In the genomic region with DNA sequence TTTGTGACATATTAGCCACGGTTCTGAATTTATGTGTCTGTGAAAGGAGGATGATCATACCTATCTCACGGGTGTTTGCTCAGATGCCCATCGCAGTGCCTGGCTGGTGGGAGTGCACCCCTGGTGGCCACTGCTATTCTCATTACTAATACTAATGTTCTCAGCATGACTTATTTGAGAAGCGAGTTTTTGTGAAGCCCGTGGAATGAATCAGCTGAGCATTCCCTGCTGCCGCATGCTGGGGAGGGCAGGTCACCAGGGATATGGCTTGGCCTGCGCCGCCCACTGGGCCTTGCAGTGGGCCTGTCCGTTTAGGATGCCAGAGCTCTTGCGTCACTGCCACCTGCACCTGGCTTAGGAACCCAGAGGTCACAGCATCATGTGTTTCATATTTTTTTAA, we compare ENCODE assay signal across 12 cellular contexts. TPM values are rescaled to one million over a fixed set of nuclear protein-coding genes. Genes with fewer than 3 reads are reported as not detected.
A peak's percentile ranks its signal among the peaks of the same experiment; 100 is the strongest.
DNase-seq lines count a peak whose midpoint lies in the region; TF ChIP-seq lines count a peak whose summit lies in the region.
"Had no signal": no experiment of that assay in that cellular context is flagged by ENCODE, and none has a peak within 500 bp of the region (broad histone marks: within the 10 kb centered on the region; RNA-seq: fewer than 3 reads in every experiment).

No MANE protein-coding gene starts in this region.

- H3K4me1 ChIP-seq in hepatocyte (ENCODE audit: insufficient read depth) = no peaks in the 10 kb centered on the region
- H3K4me1 ChIP-seq in effector memory CD4-positive, alpha-beta T cell (ENCODE audit: control insufficient read depth, insufficient read depth, low read length, poor library complexity, severe bottlenecking) = no peaks in the 10 kb centered on the region
- H3K4me1 ChIP-seq: body of pancreas had no signal

- H3K9me2 ChIP-seq in hepatocyte (replicated peaks; ENCODE audit: insufficient read depth) = no peaks in the 10 kb centered on the region

- TF ChIP-seq CTCF in GM12874 (IDR thresholded peaks at IDR 0.05; ENCODE audit: insufficient read depth, low read depth, low read length) = peak; percentile 38; the same call in 1 of the 2 replicates
- TF ChIP-seq CTCF in hepatocyte (IDR thresholded peaks at IDR 0.05; ENCODE audit: poor library complexity) = peak; percentile 10

- H3K4me3 ChIP-seq in hepatocyte = no peak overlapping the region
- H3K4me3 ChIP-seq in effector memory CD4-positive, alpha-beta T cell (ENCODE audit: insufficient read depth, low read depth, low read length, poor library complexity, severe bottlenecking) = no peak overlapping the region
- H3K4me3 ChIP-seq: body of pancreas had no signal

- no peaks in the 10 kb centered on the region for H4K20me1 ChIP-seq in hepatocyte (ENCODE audit: insufficient read depth, poor library complexity, severe bottlenecking)

- H3K9me3 ChIP-seq in hepatocyte (ENCODE audit: low read depth) = no peaks in the 10 kb centered on the region
- no peaks in the 10 kb centered on the region for H3K9me3 ChIP-seq in effector memory CD4-positive, alpha-beta T cell (ENCODE audit: control insufficient read depth, low read length)
- H3K9me3 ChIP-seq: body of pancreas had no signal

- H3K27me3 ChIP-seq in hepatocyte = no peaks in the 10 kb centered on the region
- H3K27me3 ChIP-seq in effector memory CD4-positive, alpha-beta T cell (replicated peaks; ENCODE audit: control insufficient read depth, insufficient read depth, low read length, poor library complexity, severe bottlenecking) = no peaks in the 10 kb centered on the region
- H3K27me3 ChIP-seq: body of pancreas had no signal

- no peak overlapping the region for H2AFZ ChIP-seq in hepatocyte

- H3K27ac ChIP-seq in hepatocyte = no peak overlapping the region
- H3K27ac ChIP-seq in effector memory CD4-positive, alpha-beta T cell (ENCODE audit: insufficient read depth, low read length, poor library complexity, severe bottlenecking) = no peak overlapping the region
- H3K27ac ChIP-seq: body of pancreas had no signal

- whole genome bisulfite sequencing in hepatocyte (ENCODE audit: low lambda C conversion rate, missing lambda C conversion rate) = 92% methylated on average over 10 of the region's 10 CpGs

- no peak overlapping the region for H3K4me2 ChIP-seq in hepatocyte

- peaks cover 2% of the 10 kb centered on the region for H3K79me2 ChIP-seq in hepatocyte

- peaks cover 9% of the 10 kb centered on the region for H3K36me3 ChIP-seq in hepatocyte (replicated peaks; ENCODE audit: insufficient read depth, low read depth)
- H3K36me3 ChIP-seq in effector memory CD4-positive, alpha-beta T cell (ENCODE audit: control insufficient read depth, insufficient read depth, low read length) = no peaks in the 10 kb centered on the region

- DNase-seq in AG08395 (ENCODE audit: low spot score) (peak; percentile 89), amniotic stem cell (lab: John Stamatoyannopoulos, UW) (peak; percentile 88), hepatocyte (ENCODE audit: low spot score) (no peak), NCI-H2029 (lab: John Stamatoyannopoulos, UW) (no peak), inferior parietal cortex (ENCODE audit: extremely low spot score) (no peak)
- no peak for DNase-seq in activated effector memory CD4-positive, alpha-beta T cell treated with Interleukin-2 at 50 U/mL for 16 hours
- no peak for DNase-seq in effector memory CD4-positive, alpha-beta T cell
- DNase-seq: activated CD8-positive, alpha-beta T cell treated with anti-CD3 and anti-CD28 coated beads for 36 hours; COR-L47; NCI-H2029 treated with DMSO at 0.1 percent for 48 hours had no signal

RNA-seq across cellular contexts. Expression of gene CTTN, which starts 16.8 kb away (rescaled TPM):
- 201 and 207 TPM in 2 replicates for total RNA-seq in hepatocyte
- 154 and 157 TPM in 2 replicates for polyA plus RNA-seq in hepatocyte

Comparison
In these comparisons a context has a peak if more than half of its experiments do, and no peak if none do; other contexts are left out.
1. DNase-seq: peak in AG08395 (single experiment) and amniotic stem cell (single experiment); none in hepatocyte (single experiment), NCI-H2029 (single experiment), activated effector memory CD4-positive, alpha-beta T cell treated with Interleukin-2 at 50 U/mL for 16 hours (single experiment), effector memory CD4-positive, alpha-beta T cell (0 of 3) and inferior parietal cortex (single experiment).